ENCODE assay signal across 12 cellular contexts in genomic region chr1:226492738-226493137, GRCh38. TPM values are rescaled to one million over a fixed set of nuclear protein-coding genes. Genes with fewer than 3 reads are reported as not detected.
"Had no signal": no experiment of that assay in that cellular context is flagged by ENCODE, and none has a peak within 500 bp of the region (broad histone marks: within the 10 kb centered on the region; RNA-seq: fewer than 3 reads in every experiment).

No MANE protein-coding gene starts in this region.

- H3K9ac ChIP-seq: GM23248, KMS-11 had no signal

- H3K4me2 ChIP-seq: KMS-11 had no signal

- H3K27ac ChIP-seq: GM23248, HL-60, KMS-11 had no signal

- DNase-seq: GM23248, H9, HCEC 1CT, HFFc6, IMR-90, Kasumi-1, KBM-7 had no signal

- H3K4me3 ChIP-seq: GM23248 had no signal

- FAIRE-seq: H1, H54 had no signal

- H2AFZ ChIP-seq: GM23248 had no signal

RNA-seq across cellular contexts. Expression of gene STUM, which starts 55.8 kb away (rescaled TPM):
- total RNA-seq: HFFc6, HT1080, IMR-90 had no signal
- polyA plus RNA-seq: GM23248, IMR-90 had no signal
